In genomic region chr19:45368127-45368526, GRCh38 we compare ENCODE assay signal across 22 cellular contexts. TPM values are rescaled to one million over a fixed set of nuclear protein-coding genes. Genes with fewer than 3 reads are reported as not detected.
A peak's percentile ranks its signal among the peaks of the same experiment; 100 is the strongest.
DNase-seq lines count a peak whose midpoint lies in the region; ATAC-seq and TF ChIP-seq lines count a peak whose summit lies in the region.
"Had no signal": no experiment of that assay in that cellular context is flagged by ENCODE, and none has a peak within 500 bp of the region (broad histone marks: within the 10 kb centered on the region; RNA-seq: fewer than 3 reads in every experiment).

No MANE protein-coding gene starts in this region.

- peak overlapping the region; percentile 15; the same call in 1 of the 2 replicates for H3K27ac ChIP-seq in 22Rv1
- H3K27ac ChIP-seq in H9 (ENCODE audit: insufficient read length, low read depth, low read length) = no peak overlapping the region
- H3K27ac ChIP-seq: brain microvascular endothelial cell, foreskin keratinocyte, left ventricle myocardium inferior, SK-N-MC had no signal

- H3K36me3 Mint-ChIP-seq in H9 (ENCODE audit: insufficient read depth in 1 of 3, low read depth in 3 of 3) = peaks cover 16 to 35% (median 32%) of the 10 kb centered on the region in 3 experiments; a peak in 6 of 7 replicates
- H3K36me3 Mint-ChIP-seq in glutamatergic neuron (ENCODE audit: unreplicated experiment) = no peaks in the 10 kb centered on the region

- no peak for ATAC-seq in HG03565 (IDR thresholded peaks at IDR 0.05; ENCODE audit: unreplicated experiment)
- ATAC-seq: foreskin keratinocyte, Panc1 had no signal

- no peak overlapping the region for H3K4ac ChIP-seq in H9 (ENCODE audit: low read depth, low read length)

- DNase-seq in H9 (no peak), glutamatergic neuron (no peak), ecto neural progenitor cell (ENCODE audit: low spot score) (no peak), NCI-H774 (lab: John Stamatoyannopoulos, UW) (no peak)
- DNase-seq: activated CD4-positive, alpha-beta T cell treated with anti-CD3 and anti-CD28 coated beads, Interleukin-2, amount 50 U/mL, for 4 hours; activated naive CD8-positive, alpha-beta T cell treated with anti-CD3 and anti-CD28 coated beads for 36 hours; activated T-cell treated with anti-CD3 and anti-CD28 coated beads for 4 hours; brain microvascular endothelial cell; COR-L47; cortex of kidney; foreskin keratinocyte; HCEC 1CT; left ventricle myocardium inferior; NCI-H1105; small intestine; stimulated activated CD4-positive, alpha-beta T cell treated with anti-CD3 and anti-CD28 coated beads, Interleukin-4, amount 100 ng/mL, for 4 hours; stimulated activated CD8-positive, alpha-beta memory T cell treated with anti-CD3 and anti-CD28 coated beads, Interleukin-4, amount 100 ng/mL, for 48 hours had no signal

- no peak overlapping the region for H2BK20ac ChIP-seq in H9 (ENCODE audit: low read depth, low read length, poor library complexity, severe bottlenecking)

- no peaks in the 10 kb centered on the region for H3K27me3 ChIP-seq in H9 (ENCODE audit: insufficient read depth, low read length)
- H3K27me3 ChIP-seq: brain microvascular endothelial cell, foreskin keratinocyte had no signal

- TF ChIP-seq CTCF in 22Rv1 (IDR thresholded peaks at IDR 0.05) (no peak), H9 (conservative IDR thresholded peaks at IDR 0.05) (no peak), glutamatergic neuron (IDR thresholded peaks at IDR 0.05; ENCODE audit: partially characterized antibody, unreplicated experiment) (no peak)

- no peak overlapping the region for H2AFZ ChIP-seq in H9 (ENCODE audit: low read length)

- H3K4me1 Mint-ChIP-seq in H9 = peaks cover 7 to 16% of the 10 kb centered on the region in 2 experiments
- H3K4me1 Mint-ChIP-seq in glutamatergic neuron (ENCODE audit: low read depth, unreplicated experiment) = peaks cover 3% of the 10 kb centered on the region

- no peak overlapping the region for H2BK120ac ChIP-seq in H9 (ENCODE audit: low read depth, low read length, poor library complexity, severe bottlenecking)

- H3K27ac Mint-ChIP-seq in H9 (peak overlapping the region in 2 of 3 experiments; percentile 67 to 75; a peak in 4 of 7 replicates), glutamatergic neuron (ENCODE audit: unreplicated experiment) (no peak overlapping the region)
- H3K27ac Mint-ChIP-seq: activated naive CD8-positive, alpha-beta T cell treated with anti-CD3 and anti-CD28 coated beads for 36 hours; progenitor cell of endocrine pancreas had no signal

- no peak overlapping the region for H3K4me2 ChIP-seq in H9 (ENCODE audit: insufficient read depth, insufficient read length, low read length)

- no peak overlapping the region for H2BK15ac ChIP-seq in H9 (ENCODE audit: low read depth, low read length)

- H3T11ph ChIP-seq in H9 (ENCODE audit: low read length) = no peak overlapping the region

- H3K14ac ChIP-seq in H9 (ENCODE audit: insufficient read depth, low read length) = no peak overlapping the region

- no peak overlapping the region for H3K9ac ChIP-seq in H9 (ENCODE audit: extremely low read depth, insufficient read length, low read length)

- H3K23ac ChIP-seq in H9 (ENCODE audit: insufficient read length, low read depth, low read length) = no peak overlapping the region

- H4K5ac ChIP-seq in H9 (ENCODE audit: insufficient read length, low read depth, low read length) = no peak overlapping the region

- no peak overlapping the region for H4K91ac ChIP-seq in H9 (ENCODE audit: insufficient read length, low read depth, low read length)

- no peaks in the 10 kb centered on the region for H3K27me3 Mint-ChIP-seq in H9 (ENCODE audit: low read depth)
- H3K27me3 Mint-ChIP-seq in glutamatergic neuron (ENCODE audit: unreplicated experiment) = no peaks in the 10 kb centered on the region
- H3K27me3 Mint-ChIP-seq: activated naive CD8-positive, alpha-beta T cell treated with anti-CD3 and anti-CD28 coated beads for 36 hours; progenitor cell of endocrine pancreas had no signal

- no peaks in the 10 kb centered on the region; the same call in 1 of the 2 replicates for H3K79me2 ChIP-seq in H9 (ENCODE audit: insufficient read depth, low read length)

- H3K56ac ChIP-seq in H9 (ENCODE audit: insufficient read length, low read depth, low read length) = no peak overlapping the region

- H2BK12ac ChIP-seq in H9 (ENCODE audit: insufficient read length, low read depth, low read length) = no peak overlapping the region

- no CpG with 5 or more reads among the region's 4 CpGs for WGBS in H9 (ENCODE audit: extremely low coverage, insufficient read length, low lambda C conversion rate)

- H3K4me3 Mint-ChIP-seq in H9 (peak overlapping the region in 1 of 2 experiments; percentile 5; a peak in 2 of 5 replicates), glutamatergic neuron (ENCODE audit: unreplicated experiment) (peak overlapping the region; percentile 42)
- H3K4me3 Mint-ChIP-seq: activated naive CD8-positive, alpha-beta T cell treated with anti-CD3 and anti-CD28 coated beads for 36 hours had no signal

- no peaks in the 10 kb centered on the region for H4K20me1 ChIP-seq in H9 (ENCODE audit: control insufficient read depth, insufficient read depth, insufficient read length)

- H2AK5ac ChIP-seq in H9 (ENCODE audit: insufficient read length, low read length) = no peak overlapping the region

- H3K9me3 ChIP-seq in H9 (ENCODE audit: control insufficient read depth, low read depth, low read length) = no peaks in the 10 kb centered on the region
- H3K9me3 ChIP-seq: left ventricle myocardium inferior had no signal

- H3K9me3 Mint-ChIP-seq in H9 (no peaks in the 10 kb centered on the region), glutamatergic neuron (ENCODE audit: unreplicated experiment) (peaks cover 2% of the 10 kb centered on the region)
- H3K9me3 Mint-ChIP-seq: activated naive CD8-positive, alpha-beta T cell treated with anti-CD3 and anti-CD28 coated beads for 36 hours had no signal

- H4K8ac ChIP-seq in H9 (replicated peaks; ENCODE audit: insufficient read length, low read depth, low read length) = no peak overlapping the region

- H3K79me1 ChIP-seq in H9 (ENCODE audit: insufficient read depth, low read depth, low read length, poor library complexity, severe bottlenecking) = peaks cover 3% of the 10 kb centered on the region

- no peaks in the 10 kb centered on the region for H3K23me2 ChIP-seq in H9 (ENCODE audit: insufficient read length, low read depth, low read length, poor library complexity, severe bottlenecking)

- no peak overlapping the region for H3K18ac ChIP-seq in H9 (ENCODE audit: insufficient read length, low read depth, low read length)

- no peak overlapping the region for H2BK5ac ChIP-seq in H9 (ENCODE audit: insufficient read length, low read length)

- H3K4me1 ChIP-seq in H9 (ENCODE audit: insufficient read depth, low read length) = peaks cover 4% of the 10 kb centered on the region; the same call in 1 of the 2 replicates
- H3K4me1 ChIP-seq: foreskin keratinocyte had no signal

RNA-seq across cellular contexts. Expression of gene ERCC2, which starts 2.2 kb away (rescaled TPM):
- total RNA-seq in H9 (2021) (94.4 and 98.7 TPM in 2 replicates), glutamatergic neuron (ENCODE audit: unreplicated experiment) (52.9 TPM)

RNA-seq across cellular contexts. Expression of gene KLC3, which starts 27.6 kb away (rescaled TPM):
- 3.8 and 4.8 TPM in 2 replicates for total RNA-seq in H9 (2021)
- not detected for total RNA-seq in glutamatergic neuron (ENCODE audit: unreplicated experiment)
- total RNA-seq: activated naive CD8-positive, alpha-beta T cell treated with anti-CD3 and anti-CD28 coated beads for 36 hours; left ventricle myocardium inferior had no signal

RNA-seq across cellular contexts. Expression of gene PPP1R13L, which starts 36.7 kb away (rescaled TPM):
- total RNA-seq in H9 (2021) (40.4 and 42.6 TPM in 2 replicates), glutamatergic neuron (ENCODE audit: unreplicated experiment) (0.93 TPM)

RNA-seq across cellular contexts. Expression of gene POLR1G, which starts 38.3 kb away (rescaled TPM):
- total RNA-seq in H9 (2021) (43.4 and 48.7 TPM in 2 replicates), glutamatergic neuron (ENCODE audit: unreplicated experiment) (4.3 TPM)

RNA-seq across cellular contexts. Expression of gene CKM, which starts 45.5 kb away (rescaled TPM):
- total RNA-seq in H9 (2021) = 0.13 TPM in 1 of 2 replicates, not detected in the other
- 0.42 TPM for total RNA-seq in glutamatergic neuron (ENCODE audit: unreplicated experiment)
- total RNA-seq: activated naive CD8-positive, alpha-beta T cell treated with anti-CD3 and anti-CD28 coated beads for 36 hours; foreskin keratinocyte; progenitor cell of endocrine pancreas had no signal

Comparison
In these comparisons a context has a peak if more than half of its experiments do, and no peak if none do; other contexts are left out.
1. RNA of gene PPP1R13L, which starts 36.7 kb away (total RNA-seq): 40.4 to 42.6 TPM in H9; 0.93 TPM in glutamatergic neuron (single experiment); every median in the first group is over 10 times any median in the second.